In the genomic region with DNA sequence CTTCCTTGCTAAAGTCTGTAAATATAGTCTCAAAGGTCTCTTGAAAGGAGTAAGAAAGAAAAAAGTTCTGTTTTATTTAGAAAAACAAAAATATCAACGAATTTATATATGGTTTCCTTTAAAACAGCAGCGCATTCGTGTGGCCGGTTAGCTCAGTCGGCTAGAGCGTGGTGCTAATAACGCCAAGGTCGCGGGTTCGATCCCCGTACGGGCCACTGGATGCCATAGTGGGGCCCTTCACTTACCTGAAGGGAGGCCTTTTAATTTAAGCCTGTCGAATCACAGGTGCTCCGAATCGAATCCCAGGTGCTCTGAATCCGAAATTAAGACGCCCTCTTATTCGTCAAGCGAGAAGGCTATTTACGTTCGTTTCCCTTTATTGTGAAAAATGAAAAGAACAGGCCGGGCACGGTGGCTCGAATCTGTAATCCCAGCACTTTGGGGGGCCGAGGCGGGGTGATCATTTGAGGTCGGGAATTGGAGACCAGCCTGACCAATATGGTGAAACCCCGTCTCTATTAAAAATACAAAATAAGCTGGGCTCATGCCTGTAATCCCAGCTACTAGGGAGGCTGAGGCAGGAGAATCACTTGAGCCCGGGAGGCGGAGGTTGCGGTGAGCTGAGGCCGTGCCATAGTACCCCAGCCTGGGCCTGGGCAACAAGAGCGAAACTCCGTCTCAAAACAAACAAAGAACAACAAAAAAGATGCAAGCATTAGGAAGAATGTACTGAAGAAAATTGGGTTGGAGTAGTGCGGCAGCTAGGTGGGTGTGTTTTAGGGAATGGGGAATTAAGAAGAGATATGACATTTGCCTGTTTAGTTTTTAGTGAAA, we compare ENCODE assay signal across 9 cellular contexts.
DNase-seq lines count a peak whose midpoint lies in the region; ATAC-seq, FAIRE-seq and TF ChIP-seq lines count a peak whose summit lies in the region.
"Had no signal": no experiment of that assay in that cellular context is flagged by ENCODE, and none has a peak within 500 bp of the region (broad histone marks: within the 10 kb centered on the region; RNA-seq: fewer than 3 reads in every experiment).

No MANE protein-coding gene starts in this region.

- TF ChIP-seq CTCF in K562 (IDR thresholded peaks at IDR 0.05 in 2 of 3, conservative IDR thresholded peaks at IDR 0.05 in 1 of 3; ENCODE audit: insufficient read depth in 2 of 3, low read depth in 1 of 3, low read length in 3 of 3): 0 out of 6 replicates have a peak, but pooled peaks of 1 of the 3 experiments have one; percentile 8

- ATAC-seq in K562 (peak; percentile 48), GM18498 (IDR thresholded peaks at IDR 0.05; ENCODE audit: unreplicated experiment) (no peak), HG03571 (IDR thresholded peaks at IDR 0.05; ENCODE audit: unreplicated experiment) (no peak)

- H3K23ac ChIP-seq in mesenchymal stem cell (ENCODE audit: low read length in 2 of 2): no peak overlapping the region

- H2BK12ac ChIP-seq in mesenchymal stem cell (ENCODE audit: low read length in 2 of 2): no peak overlapping the region

- no peak overlapping the region for H2BK5ac ChIP-seq in mesenchymal stem cell (ENCODE audit: low read depth, low read length, poor library complexity, severe bottlenecking)

- peak overlapping the region; percentile 53 for H3K4me3 ChIP-seq in K562
- peak overlapping the region in 1 of 2 experiments; percentile 72 for H3K4me3 ChIP-seq in mesenchymal stem cell (ENCODE audit: insufficient read depth in 1 of 2, low read depth in 1 of 2, low read length in 2 of 2)
- H3K4me3 ChIP-seq: SJSA1 had no signal

- H3K79me2 ChIP-seq in K562 (ENCODE audit: control insufficient read depth, insufficient read depth, low read length): no peaks in the 10 kb centered on the region

- H3K27me3 ChIP-seq in K562 (ENCODE audit: control insufficient read depth in 2 of 2, insufficient read depth in 2 of 2, low read length in 2 of 2): no peaks in the 10 kb centered on the region
- H3K27me3 ChIP-seq in mesenchymal stem cell (ENCODE audit: control insufficient read depth in 1 of 2, insufficient read depth in 1 of 2, low read length in 2 of 2): peaks cover 0 to 14% of the 10 kb centered on the region in 2 experiments
- H3K27me3 ChIP-seq: SJSA1 had no signal

- H3K4me1 ChIP-seq in K562 (replicated peaks in 1 of 2; ENCODE audit: control insufficient read depth in 2 of 2, insufficient read depth in 2 of 2, low read length in 2 of 2) (peaks cover 7% of the 10 kb centered on the region in 2 experiments; a peak in 4 of 5 replicates), mesenchymal stem cell (ENCODE audit: control insufficient read depth, insufficient read depth, low read depth, low read length) (peaks cover 13% of the 10 kb centered on the region)
- H3K4me1 ChIP-seq: SJSA1 had no signal

- no peak overlapping the region for H2AK5ac ChIP-seq in mesenchymal stem cell (ENCODE audit: low read length, severe bottlenecking)

- no peak overlapping the region for H4K8ac ChIP-seq in mesenchymal stem cell (ENCODE audit: low read length)

- H3K27ac ChIP-seq in K562 (ENCODE audit: extremely low read depth, low read depth, low read length): peak overlapping the region; percentile 54
- H3K27ac ChIP-seq in mesenchymal stem cell (ENCODE audit: low read length, poor library complexity, severe bottlenecking): no peak overlapping the region
- H3K27ac ChIP-seq: SJSA1 had no signal

- no peak overlapping the region for H3K14ac ChIP-seq in mesenchymal stem cell (ENCODE audit: low read length in 2 of 2)

- H4K20me1 ChIP-seq in K562 (replicated peaks; ENCODE audit: control insufficient read depth, insufficient read depth, low read length): no peaks in the 10 kb centered on the region

- POLR2A ChIA-PET in K562 (lab: Yijun Ruan, JAX): interaction anchor here (1.1 to 2.8 kb wide), 7 partner anchors 8 to 522 kb away, joined by 3 to 9 read pairs (median 5); a partner anchor contains a TSS

- peak; percentile 45; the same call in 1 of the 2 replicates for TF ChIP-seq EP300 in K562 (IDR thresholded peaks at IDR 0.05; ENCODE audit: low read length)

- H2AFZ ChIP-seq in K562 (ENCODE audit: low read depth, low read length) (peak overlapping the region; percentile 91), mesenchymal stem cell (ENCODE audit: low read depth, low read length) (no peak overlapping the region)

- CTCF ChIA-PET in K562 (lab: Yijun Ruan, JAX; ENCODE audit: low intra/inter-chr PET ratio): interaction anchor here (0.8 kb wide), 1 partner anchor 480 kb away, joined by 3 read pairs; no protein-coding TSS in a partner anchor

- H3K9me3 ChIP-seq in K562 (replicated peaks; ENCODE audit: control insufficient read depth, insufficient read depth, low read depth, low read length): no peaks in the 10 kb centered on the region
- no peaks in the 10 kb centered on the region for H3K9me3 ChIP-seq in mesenchymal stem cell (ENCODE audit: control insufficient read depth, low read length)
- H3K9me3 ChIP-seq: SJSA1 had no signal

- H2BK15ac ChIP-seq in mesenchymal stem cell (ENCODE audit: low read depth, poor library complexity, severe bottlenecking): no peak overlapping the region

- intact Hi-C loops in K562 (cut with micrococcal nuclease): loop anchor here (1.0 kb wide), 2 partner anchors 17 to 37 kb away; no protein-coding TSS in a partner anchor

- peak; percentile 90 for DNase-seq in DMS 273 (lab: John Stamatoyannopoulos, UW; ENCODE audit: unreplicated experiment)
- DNase-seq in HT1080 (ENCODE audit: low read depth): peak; percentile 86
- peak; percentile 64 for DNase-seq in RCC 7860 (ENCODE audit: low spot score)
- peak; percentile 80 to 95 (median 84) for DNase-seq in K562 (ENCODE audit: extremely low read depth in 1 of 4, low spot score in 3 of 4)
- DNase-seq in mesenchymal stem cell: peak; percentile 61
- DNase-seq in urothelium cell line (ENCODE audit: low spot score): peak; percentile 46

- FAIRE-seq in RCC 7860 (lab: Jason Lieb, UNC) (no peak), K562 (lab: Jason Lieb, UNC) (peak; percentile 65), urothelium cell line (lab: Jason Lieb, UNC) (no peak)

- no peak overlapping the region for H3K4ac ChIP-seq in mesenchymal stem cell (ENCODE audit: low read depth in 1 of 2, low read length in 2 of 2)

- in situ Hi-C loops in K562 (cut with MboI): no loop called here

- peak; percentile 9 to 27; a peak in 1 of 4 replicates for TF ChIP-seq RAD21 in K562 (CRISPR knock-in tag; conservative IDR thresholded peaks at IDR 0.05 in 1 of 2, IDR thresholded peaks at IDR 0.05 in 1 of 2)

- no peaks in the 10 kb centered on the region for H3K79me1 ChIP-seq in mesenchymal stem cell (replicated peaks; ENCODE audit: low read length, poor library complexity, severe bottlenecking)

- peak overlapping the region; percentile 94 for H3K4me2 ChIP-seq in K562 (ENCODE audit: insufficient read depth, low read length)
- peak overlapping the region; percentile 78 for H3K4me2 ChIP-seq in mesenchymal stem cell (ENCODE audit: low read length, poor library complexity, severe bottlenecking)

- WGBS in K562 (ENCODE audit: insufficient coverage, low coverage, missing lambda C conversion rate): 0% methylated on average over 35 of the region's 35 CpGs
- 2% methylated on average over 33 of the region's 35 CpGs for WGBS in mesenchymal stem cell

- BruUV-seq in K562 (replicated peaks; lab: Mats Ljungman, UMichigan): TSS peak; percentile 99

- no peak overlapping the region for H3K18ac ChIP-seq in mesenchymal stem cell (ENCODE audit: low read depth in 1 of 2, low read length in 2 of 2)

- H4K91ac ChIP-seq in mesenchymal stem cell (ENCODE audit: low read length): no peak overlapping the region

- no peak for TF ChIP-seq POLR2A in K562 (conservative IDR thresholded peaks at IDR 0.05)

- H3K36me3 ChIP-seq in K562 (ENCODE audit: control insufficient read depth, insufficient read depth, low read length) (no peaks in the 10 kb centered on the region), mesenchymal stem cell (ENCODE audit: control insufficient read depth in 1 of 2, insufficient read depth in 2 of 2, low read depth in 1 of 2, low read length in 2 of 2) (no peaks in the 10 kb centered on the region)
- H3K36me3 ChIP-seq: SJSA1 had no signal

- H3K9me1 ChIP-seq in K562 (ENCODE audit: control insufficient read depth, insufficient read depth, low read length): no peaks in the 10 kb centered on the region

- H2BK120ac ChIP-seq in mesenchymal stem cell (ENCODE audit: low read depth, low read length): no peak overlapping the region

- peak overlapping the region; percentile 70 to 73 for H3K9ac ChIP-seq in K562 (ENCODE audit: insufficient read depth in 1 of 2, low read depth in 2 of 2, low read length in 2 of 2)
- peak overlapping the region; percentile 58 for H3K9ac ChIP-seq in mesenchymal stem cell (ENCODE audit: low read length)

TF ChIP-seq in K562, 482 proteins besides CTCF, POLR2A, EP300 and RAD21 (continues in another document):
- TF ChIP-seq EP400 (IDR thresholded peaks at IDR 0.05): no peak
- TF ChIP-seq ZNF699 (CRISPR knock-in tag; IDR thresholded peaks at IDR 0.05; ENCODE audit: insufficient replicate concordance): no peak
- TF ChIP-seq ZNF175 (CRISPR knock-in tag; IDR thresholded peaks at IDR 0.05; ENCODE audit: low read depth): no peak
- no peak; the same call in 1 of the 2 replicates for TF ChIP-seq NCOR1 (IDR thresholded peaks at IDR 0.05)
- TF ChIP-seq, protein P1, sequence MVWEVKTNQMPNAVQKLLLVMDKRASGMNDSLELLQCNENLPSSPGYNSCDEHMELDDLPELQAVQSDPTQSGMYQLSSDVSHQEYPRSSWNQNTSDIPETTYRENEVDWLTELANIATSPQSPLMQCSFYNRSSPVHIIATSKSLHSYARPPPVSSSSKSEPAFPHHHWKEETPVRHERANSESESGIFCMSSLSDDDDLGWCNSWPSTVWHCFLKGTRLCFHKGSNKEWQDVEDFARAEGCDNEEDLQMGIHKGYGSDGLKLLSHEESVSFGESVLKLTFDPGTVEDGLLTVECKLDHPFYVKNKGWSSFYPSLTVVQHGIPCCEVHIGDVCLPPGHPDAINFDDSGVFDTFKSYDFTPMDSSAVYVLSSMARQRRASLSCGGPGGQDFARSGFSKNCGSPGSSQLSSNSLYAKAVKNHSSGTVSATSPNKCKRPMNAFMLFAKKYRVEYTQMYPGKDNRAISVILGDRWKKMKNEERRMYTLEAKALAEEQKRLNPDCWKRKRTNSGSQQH (CRISPR knock-in tag; IDR thresholded peaks at IDR 0.05): 0 out of 2 replicates have a peak, but pooled peaks have one; percentile 16
- TF ChIP-seq GATA2 (CRISPR knock-in tag; IDR thresholded peaks at IDR 0.05): no peak
- peak; percentile 63 for TF ChIP-seq RBM39 (optimal IDR thresholded peaks at IDR 0.05; ENCODE audit: low read depth, low read length)
- no peak for TF ChIP-seq FUS (optimal IDR thresholded peaks at IDR 0.05; ENCODE audit: low read depth, low read length)
- TF ChIP-seq ZNF224 (CRISPR knock-in tag; IDR thresholded peaks at IDR 0.05): no peak
- TF ChIP-seq TBL1XR1 (IDR thresholded peaks at IDR 0.05; ENCODE audit: low read length in 2 of 2): peak in 1 of 2 experiments; percentile 89; a peak in 2 of 4 replicates
- no peak for TF ChIP-seq PHF20 (IDR thresholded peaks at IDR 0.05; ENCODE audit: partially characterized antibody)
- TF ChIP-seq SREBF1 (IDR thresholded peaks at IDR 0.05; ENCODE audit: borderline replicate concordance, low read depth, low read length): no peak
- TF ChIP-seq SMAD4 (CRISPR knock-in tag; conservative IDR thresholded peaks at IDR 0.05): no peak
